Comparison of ENCODE assay signal across 19 cellular contexts in genomic region chr5:137101544-137101943, GRCh38.
"Had no signal": no experiment of that assay in that cellular context is flagged by ENCODE, and none has a peak within 500 bp of the region (broad histone marks: within the 10 kb centered on the region; RNA-seq: fewer than 3 reads in every experiment).

No MANE protein-coding gene starts in this region.

- H3K36me3 ChIP-seq: breast epithelium, heart left ventricle, right lobe of liver, stomach, upper lobe of left lung had no signal

- H3K36me3 Mint-ChIP-seq: activated naive CD8-positive, alpha-beta T cell treated with anti-CD3 and anti-CD28 coated beads for 36 hours had no signal

- DNase-seq: activated B cell treated with CpG ODN at 0.5 μM for 24 hours; activated CD4-positive, alpha-beta T cell treated with anti-CD3 and anti-CD28 coated beads, Interleukin-2, amount 10 ng/mL, durations not matched to agents 7 days and 5 days; activated CD8-positive, alpha-beta memory T cell treated with anti-CD3 and anti-CD28 coated beads for 24 hours; activated naive CD8-positive, alpha-beta T cell treated with anti-CD3 and anti-CD28 coated beads for 36 hours; aorta; erythroblast; heart left ventricle; left cardiac atrium; psoas muscle; right lobe of liver; stimulated activated CD4-positive, alpha-beta T cell treated with anti-CD3 and anti-CD28 coated beads, Interleukin-12 subunit alpha, Interleukin-12 subunit beta, amount 100 ng/mL, for 4 hours; stimulated activated CD4-positive, alpha-beta T cell treated with anti-CD3 and anti-CD28 coated beads, Interleukin-2, amount 100 ng/mL, for 24 hours; stomach; SW 1271; testis; upper lobe of left lung had no signal

- ATAC-seq: psoas muscle, right lobe of liver had no signal

- H3K27me3 ChIP-seq: breast epithelium, heart left ventricle, right lobe of liver, stomach, testis, upper lobe of left lung had no signal

- H3K9me3 Mint-ChIP-seq: activated B cell treated with CpG ODN at 0.5 μM for 24 hours; activated CD4-positive, alpha-beta T cell treated with anti-CD3 and anti-CD28 coated beads, Interleukin-2, amount 10 ng/mL, durations not matched to agents 7 days and 5 days; activated naive CD8-positive, alpha-beta T cell treated with anti-CD3 and anti-CD28 coated beads for 36 hours; activated T-helper 1 cell treated with anti-CD3 and anti-CD28 coated beads, Interleukin-12 subunit alpha, Interleukin-12 subunit beta, Interleukin-2, Interleukin-4 antibody, amounts not matched to agents 30 ng/mL and 10 ng/mL and 1 ng/mL, durations not matched to agents 14 hours and 24 hours and 36 hours had no signal

- H3K27ac ChIP-seq: breast epithelium, psoas muscle, right lobe of liver, stomach, testis, upper lobe of left lung had no signal

- H3K27me3 Mint-ChIP-seq: activated B cell treated with CpG ODN at 0.5 μM for 24 hours; activated CD4-positive, alpha-beta T cell treated with anti-CD3 and anti-CD28 coated beads, Interleukin-2, amount 10 ng/mL, durations not matched to agents 7 days and 5 days had no signal

- H3K27ac Mint-ChIP-seq: activated B cell treated with CpG ODN at 0.5 μM for 24 hours; activated CD4-positive, alpha-beta T cell treated with anti-CD3 and anti-CD28 coated beads, Interleukin-2, amount 10 ng/mL, durations not matched to agents 7 days and 5 days; activated naive CD8-positive, alpha-beta T cell treated with anti-CD3 and anti-CD28 coated beads for 36 hours; activated T-helper 1 cell treated with anti-CD3 and anti-CD28 coated beads, Interleukin-12 subunit alpha, Interleukin-12 subunit beta, Interleukin-2, Interleukin-4 antibody, amounts not matched to agents 30 ng/mL and 10 ng/mL and 1 ng/mL, durations not matched to agents 14 hours and 24 hours and 36 hours had no signal

- H3K4me1 Mint-ChIP-seq: activated B cell treated with CpG ODN at 0.5 μM for 24 hours; activated CD4-positive, alpha-beta T cell treated with anti-CD3 and anti-CD28 coated beads, Interleukin-2, amount 10 ng/mL, durations not matched to agents 7 days and 5 days; activated naive CD8-positive, alpha-beta T cell treated with anti-CD3 and anti-CD28 coated beads for 36 hours; neural crest cell had no signal

- H3K4me1 ChIP-seq: breast epithelium, psoas muscle, right lobe of liver, stomach, upper lobe of left lung had no signal

- H3K4me3 ChIP-seq: breast epithelium, heart left ventricle, psoas muscle, right lobe of liver, stomach, testis, upper lobe of left lung had no signal

- H3K4me3 Mint-ChIP-seq: activated B cell treated with CpG ODN at 0.5 μM for 24 hours; activated CD4-positive, alpha-beta T cell treated with anti-CD3 and anti-CD28 coated beads, Interleukin-2, amount 10 ng/mL, durations not matched to agents 7 days and 5 days; activated naive CD8-positive, alpha-beta T cell treated with anti-CD3 and anti-CD28 coated beads for 36 hours; activated T-helper 1 cell treated with anti-CD3 and anti-CD28 coated beads, Interleukin-12 subunit alpha, Interleukin-12 subunit beta, Interleukin-2, Interleukin-4 antibody, amounts not matched to agents 30 ng/mL and 10 ng/mL and 1 ng/mL, durations not matched to agents 14 hours and 24 hours and 36 hours; neural crest cell had no signal

- H3K9me3 ChIP-seq: breast epithelium, heart left ventricle, psoas muscle, right lobe of liver, stomach, testis, upper lobe of left lung had no signal
